ENCODE assay signal across 22 cellular contexts in genomic region chr14:103216399-103216798, GRCh38.
"Had no signal": no experiment of that assay in that cellular context is flagged by ENCODE, and none has a peak within 500 bp of the region (broad histone marks: within the 10 kb centered on the region; RNA-seq: fewer than 3 reads in every experiment).

No MANE protein-coding gene starts in this region.

- H3K4me1 Mint-ChIP-seq: mesothelial cell of epicardium had no signal

- H3K9me3 Mint-ChIP-seq: dendritic cell treated with granulocyte-macrophage colony-stimulating factor and Interleukin-4, amounts not matched to agents 40 ng/mL and 50 ng/mL, for 4 days; effector memory CD8-positive, alpha-beta T cell; endodermal cell had no signal

- H3K4me3 Mint-ChIP-seq: dendritic cell treated with granulocyte-macrophage colony-stimulating factor and Interleukin-4, amounts not matched to agents 40 ng/mL and 50 ng/mL, for 4 days; effector memory CD8-positive, alpha-beta T cell; endodermal cell; mesothelial cell of epicardium had no signal

- DNase-seq: colonic mucosa; cortex of kidney; effector CD8-positive, alpha-beta T cell; effector memory CD8-positive, alpha-beta T cell; endodermal cell; foreskin keratinocyte; head of caudate nucleus; heart right ventricle; hippocampal formation; islet precursor cell; left cardiac atrium; left lung; left ventricle myocardium superior; lower lobe of right lung; mesenchymal stem cell; mucosa of descending colon had no signal

- H3K4me3 ChIP-seq: colonic mucosa, esophagus muscularis mucosa, gastroesophageal sphincter, heart right ventricle, left lung, lower lobe of right lung, mucosa of descending colon had no signal

- H3K27ac Mint-ChIP-seq: dendritic cell treated with granulocyte-macrophage colony-stimulating factor and Interleukin-4, amounts not matched to agents 40 ng/mL and 50 ng/mL, for 4 days; effector memory CD8-positive, alpha-beta T cell; endodermal cell; mesothelial cell of epicardium had no signal

- H3K9me3 ChIP-seq: colonic mucosa, lower lobe of right lung, mucosa of descending colon had no signal

- H3K36me3 ChIP-seq: colonic mucosa, esophagus muscularis mucosa, gastroesophageal sphincter, heart right ventricle, left lung, lower lobe of right lung had no signal

- H3K27ac ChIP-seq: colonic mucosa, esophagus muscularis mucosa, foreskin keratinocyte, gastroesophageal sphincter, heart right ventricle, left lung, lower lobe of right lung had no signal

- H3K4me1 ChIP-seq: colonic mucosa, foreskin keratinocyte had no signal

- FAIRE-seq: endometrium, frontal cortex had no signal
